ENCODE assay signal across 1 cellular context in the genomic region with DNA sequence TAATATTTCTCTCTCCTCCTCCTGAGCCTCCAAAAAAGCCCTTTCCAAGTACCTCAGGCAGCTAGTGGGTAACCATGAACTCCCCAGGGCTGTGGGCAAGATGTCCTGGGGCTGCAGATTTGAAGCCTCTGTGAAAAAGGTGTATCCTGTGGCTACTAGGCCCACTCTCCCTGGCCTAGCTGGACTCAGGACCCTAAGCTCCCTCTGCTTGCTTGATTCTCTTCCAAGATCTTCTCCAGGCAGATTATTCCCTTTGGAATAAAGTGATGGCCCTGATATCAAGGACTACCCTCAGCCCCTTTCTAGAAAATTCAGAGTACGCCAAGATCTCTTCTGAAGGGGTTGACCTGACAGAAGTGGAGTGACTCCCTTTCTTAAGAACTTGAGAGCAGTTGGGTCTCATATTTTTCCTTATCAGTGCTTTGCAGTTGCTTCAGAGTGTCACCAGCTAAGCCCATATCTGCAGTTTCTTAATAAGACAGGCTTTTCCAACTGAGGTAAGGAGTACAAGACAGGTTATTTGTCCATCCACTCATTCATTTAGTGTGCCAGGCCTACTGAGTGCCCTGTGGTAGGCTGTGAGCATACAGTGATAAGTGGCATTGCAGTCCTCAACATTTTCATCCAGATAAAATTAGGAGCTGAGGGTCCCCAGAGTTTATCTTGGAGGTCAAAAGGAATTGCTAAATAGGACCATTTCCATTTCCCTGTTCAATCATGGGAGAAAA.
TF ChIP-seq lines count a peak whose summit lies in the region.

No MANE protein-coding gene starts in this region.

TF ChIP-seq in K562, 482 proteins besides CTCF, POLR2A, EP300 and RAD21 (continued from another document and continues in another):
- TF ChIP-seq, protein P1, sequence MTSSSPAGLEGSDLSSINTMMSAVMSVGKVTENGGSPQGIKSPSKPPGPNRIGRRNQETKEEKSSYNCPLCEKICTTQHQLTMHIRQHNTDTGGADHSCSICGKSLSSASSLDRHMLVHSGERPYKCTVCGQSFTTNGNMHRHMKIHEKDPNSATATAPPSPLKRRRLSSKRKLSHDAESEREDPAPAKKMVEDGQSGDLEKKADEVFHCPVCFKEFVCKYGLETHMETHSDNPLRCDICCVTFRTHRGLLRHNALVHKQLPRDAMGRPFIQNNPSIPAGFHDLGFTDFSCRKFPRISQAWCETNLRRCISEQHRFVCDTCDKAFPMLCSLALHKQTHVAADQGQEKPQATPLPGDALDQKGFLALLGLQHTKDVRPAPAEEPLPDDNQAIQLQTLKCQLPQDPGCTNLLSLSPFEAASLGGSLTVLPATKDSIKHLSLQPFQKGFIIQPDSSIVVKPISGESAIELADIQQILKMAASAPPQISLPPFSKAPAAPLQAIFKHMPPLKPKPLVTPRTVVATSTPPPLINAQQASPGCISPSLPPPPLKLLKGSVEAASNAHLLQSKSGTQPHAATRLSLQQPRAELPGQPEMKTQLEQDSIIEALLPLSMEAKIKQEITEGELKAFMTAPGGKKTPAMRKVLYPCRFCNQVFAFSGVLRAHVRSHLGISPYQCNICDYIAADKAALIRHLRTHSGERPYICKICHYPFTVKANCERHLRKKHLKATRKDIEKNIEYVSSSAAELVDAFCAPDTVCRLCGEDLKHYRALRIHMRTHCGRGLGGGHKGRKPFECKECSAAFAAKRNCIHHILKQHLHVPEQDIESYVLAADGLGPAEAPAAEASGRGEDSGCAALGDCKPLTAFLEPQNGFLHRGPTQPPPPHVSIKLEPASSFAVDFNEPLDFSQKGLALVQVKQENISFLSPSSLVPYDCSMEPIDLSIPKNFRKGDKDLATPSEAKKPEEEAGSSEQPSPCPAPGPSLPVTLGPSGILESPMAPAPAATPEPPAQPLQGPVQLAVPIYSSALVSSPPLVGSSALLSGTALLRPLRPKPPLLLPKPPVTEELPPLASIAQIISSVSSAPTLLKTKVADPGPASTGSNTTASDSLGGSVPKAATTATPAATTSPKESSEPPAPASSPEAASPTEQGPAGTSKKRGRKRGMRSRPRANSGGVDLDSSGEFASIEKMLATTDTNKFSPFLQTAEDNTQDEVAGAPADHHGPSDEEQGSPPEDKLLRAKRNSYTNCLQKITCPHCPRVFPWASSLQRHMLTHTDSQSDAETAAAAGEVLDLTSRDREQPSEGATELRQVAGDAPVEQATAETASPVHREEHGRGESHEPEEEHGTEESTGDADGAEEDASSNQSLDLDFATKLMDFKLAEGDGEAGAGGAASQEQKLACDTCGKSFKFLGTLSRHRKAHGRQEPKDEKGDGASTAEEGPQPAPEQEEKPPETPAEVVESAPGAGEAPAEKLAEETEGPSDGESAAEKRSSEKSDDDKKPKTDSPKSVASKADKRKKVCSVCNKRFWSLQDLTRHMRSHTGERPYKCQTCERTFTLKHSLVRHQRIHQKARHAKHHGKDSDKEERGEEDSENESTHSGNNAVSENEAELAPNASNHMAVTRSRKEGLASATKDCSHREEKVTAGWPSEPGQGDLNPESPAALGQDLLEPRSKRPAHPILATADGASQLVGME (CRISPR knock-in tag; IDR thresholded peaks at IDR 0.05), result no peak
- TF ChIP-seq, protein P2, sequence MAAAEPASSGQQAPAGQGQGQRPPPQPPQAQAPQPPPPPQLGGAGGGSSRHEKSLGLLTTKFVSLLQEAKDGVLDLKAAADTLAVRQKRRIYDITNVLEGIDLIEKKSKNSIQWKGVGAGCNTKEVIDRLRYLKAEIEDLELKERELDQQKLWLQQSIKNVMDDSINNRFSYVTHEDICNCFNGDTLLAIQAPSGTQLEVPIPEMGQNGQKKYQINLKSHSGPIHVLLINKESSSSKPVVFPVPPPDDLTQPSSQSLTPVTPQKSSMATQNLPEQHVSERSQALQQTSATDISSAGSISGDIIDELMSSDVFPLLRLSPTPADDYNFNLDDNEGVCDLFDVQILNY (CRISPR knock-in tag; IDR thresholded peaks at IDR 0.05), result no peak
- TF ChIP-seq HIVEP1 (CRISPR knock-in tag; IDR thresholded peaks at IDR 0.05) (no peak), NFXL1 (CRISPR knock-in tag; IDR thresholded peaks at IDR 0.05) (peak; percentile 67; the same call in 1 of the 2 replicates), E2F3 (CRISPR knock-in tag; IDR thresholded peaks at IDR 0.05) (no peak), ZNF282 (CRISPR knock-in tag; IDR thresholded peaks at IDR 0.05) (no peak), SLC30A9 (CRISPR knock-in tag; IDR thresholded peaks at IDR 0.05) (no peak), PCBP1 (IDR thresholded peaks at IDR 0.05; ENCODE audit: low read depth, low read length, poor library complexity, severe bottlenecking) (no peak), CBX5 (IDR thresholded peaks at IDR 0.05; ENCODE audit: borderline replicate concordance, low read depth) (no peak), SPI1 (IDR thresholded peaks at IDR 0.05; ENCODE audit: borderline replicate concordance, low read depth, low read length) (no peak), ZNF76 (CRISPR knock-in tag; IDR thresholded peaks at IDR 0.05; ENCODE audit: borderline replicate concordance) (no peak), ZNF699 (CRISPR knock-in tag; IDR thresholded peaks at IDR 0.05; ENCODE audit: insufficient replicate concordance) (no peak), HDAC1 (IDR thresholded peaks at IDR 0.05) (peak in 1 of 2 experiments; percentile 77; a peak in 2 of 4 replicates), TEAD1 (CRISPR knock-in tag; IDR thresholded peaks at IDR 0.05) (peak in 1 of 2 experiments; percentile 47; a peak in 1 of 4 replicates), ZNF77 (CRISPR knock-in tag; IDR thresholded peaks at IDR 0.05) (no peak), ZNF408 (CRISPR knock-in tag; IDR thresholded peaks at IDR 0.05; ENCODE audit: low read depth) (no peak), HDGF (IDR thresholded peaks at IDR 0.05) (no peak), HNRNPUL1 (IDR thresholded peaks at IDR 0.05; ENCODE audit: low read length) (no peak), MBD2 (IDR thresholded peaks at IDR 0.05; ENCODE audit: borderline replicate concordance, low read depth) (peak; percentile 79; the same call in 1 of the 2 replicates), GTF2A2 (tag; IDR thresholded peaks at IDR 0.05) (no peak), TRIM28 (IDR thresholded peaks at IDR 0.05) (no peak), NR2C1 (IDR thresholded peaks at IDR 0.05) (no peak), NR2C1 (tag; IDR thresholded peaks at IDR 0.05) (peak; percentile 8; the same call in 1 of the 2 replicates), SREBF2 (CRISPR knock-in tag; IDR thresholded peaks at IDR 0.05) (no peak), MCM5 (IDR thresholded peaks at IDR 0.05; ENCODE audit: low read depth) (no peak), MYNN (IDR thresholded peaks at IDR 0.05) (peak; percentile 85), MYNN (CRISPR knock-in tag; IDR thresholded peaks at IDR 0.05) (no peak), YBX1 (IDR thresholded peaks at IDR 0.05) (no peak), BRF1 (IDR thresholded peaks at IDR 0.05; ENCODE audit: borderline replicate concordance, extremely low read depth, insufficient read length) (no peak), ZNF232 (CRISPR knock-in tag; IDR thresholded peaks at IDR 0.05) (no peak), LEF1 (IDR thresholded peaks at IDR 0.05) (peak; percentile 95), EZH2 (IDR thresholded peaks at IDR 0.05; ENCODE audit: borderline replicate concordance, low read depth, low read length) (no peak; the same call in 1 of the 2 replicates), ESRRB (CRISPR knock-in tag; IDR thresholded peaks at IDR 0.05; ENCODE audit: borderline replicate concordance) (no peak), ZNF561 (CRISPR knock-in tag; conservative IDR thresholded peaks at IDR 0.05) (no peak), ILF3 (IDR thresholded peaks at IDR 0.05; ENCODE audit: borderline replicate concordance) (no peak), SRSF1 (IDR thresholded peaks at IDR 0.05; ENCODE audit: low read depth, low read length) (no peak)
- TF ChIP-seq, protein P3, sequence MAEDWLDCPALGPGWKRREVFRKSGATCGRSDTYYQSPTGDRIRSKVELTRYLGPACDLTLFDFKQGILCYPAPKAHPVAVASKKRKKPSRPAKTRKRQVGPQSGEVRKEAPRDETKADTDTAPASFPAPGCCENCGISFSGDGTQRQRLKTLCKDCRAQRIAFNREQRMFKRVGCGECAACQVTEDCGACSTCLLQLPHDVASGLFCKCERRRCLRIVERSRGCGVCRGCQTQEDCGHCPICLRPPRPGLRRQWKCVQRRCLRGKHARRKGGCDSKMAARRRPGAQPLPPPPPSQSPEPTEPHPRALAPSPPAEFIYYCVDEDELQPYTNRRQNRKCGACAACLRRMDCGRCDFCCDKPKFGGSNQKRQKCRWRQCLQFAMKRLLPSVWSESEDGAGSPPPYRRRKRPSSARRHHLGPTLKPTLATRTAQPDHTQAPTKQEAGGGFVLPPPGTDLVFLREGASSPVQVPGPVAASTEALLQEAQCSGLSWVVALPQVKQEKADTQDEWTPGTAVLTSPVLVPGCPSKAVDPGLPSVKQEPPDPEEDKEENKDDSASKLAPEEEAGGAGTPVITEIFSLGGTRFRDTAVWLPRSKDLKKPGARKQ (CRISPR knock-in tag; IDR thresholded peaks at IDR 0.05), result no peak
- TF ChIP-seq, protein P4, sequence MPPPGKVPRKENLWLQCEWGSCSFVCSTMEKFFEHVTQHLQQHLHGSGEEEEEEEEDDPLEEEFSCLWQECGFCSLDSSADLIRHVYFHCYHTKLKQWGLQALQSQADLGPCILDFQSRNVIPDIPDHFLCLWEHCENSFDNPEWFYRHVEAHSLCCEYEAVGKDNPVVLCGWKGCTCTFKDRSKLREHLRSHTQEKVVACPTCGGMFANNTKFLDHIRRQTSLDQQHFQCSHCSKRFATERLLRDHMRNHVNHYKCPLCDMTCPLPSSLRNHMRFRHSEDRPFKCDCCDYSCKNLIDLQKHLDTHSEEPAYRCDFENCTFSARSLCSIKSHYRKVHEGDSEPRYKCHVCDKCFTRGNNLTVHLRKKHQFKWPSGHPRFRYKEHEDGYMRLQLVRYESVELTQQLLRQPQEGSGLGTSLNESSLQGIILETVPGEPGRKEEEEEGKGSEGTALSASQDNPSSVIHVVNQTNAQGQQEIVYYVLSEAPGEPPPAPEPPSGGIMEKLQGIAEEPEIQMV (tag; conservative IDR thresholded peaks at IDR 0.05; ENCODE audit: low read depth), result no peak
- TF ChIP-seq, protein P5, sequence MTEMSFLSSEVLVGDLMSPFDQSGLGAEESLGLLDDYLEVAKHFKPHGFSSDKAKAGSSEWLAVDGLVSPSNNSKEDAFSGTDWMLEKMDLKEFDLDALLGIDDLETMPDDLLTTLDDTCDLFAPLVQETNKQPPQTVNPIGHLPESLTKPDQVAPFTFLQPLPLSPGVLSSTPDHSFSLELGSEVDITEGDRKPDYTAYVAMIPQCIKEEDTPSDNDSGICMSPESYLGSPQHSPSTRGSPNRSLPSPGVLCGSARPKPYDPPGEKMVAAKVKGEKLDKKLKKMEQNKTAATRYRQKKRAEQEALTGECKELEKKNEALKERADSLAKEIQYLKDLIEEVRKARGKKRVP (CRISPR knock-in tag; IDR thresholded peaks at IDR 0.05), result no peak
- TF ChIP-seq, protein P6, sequence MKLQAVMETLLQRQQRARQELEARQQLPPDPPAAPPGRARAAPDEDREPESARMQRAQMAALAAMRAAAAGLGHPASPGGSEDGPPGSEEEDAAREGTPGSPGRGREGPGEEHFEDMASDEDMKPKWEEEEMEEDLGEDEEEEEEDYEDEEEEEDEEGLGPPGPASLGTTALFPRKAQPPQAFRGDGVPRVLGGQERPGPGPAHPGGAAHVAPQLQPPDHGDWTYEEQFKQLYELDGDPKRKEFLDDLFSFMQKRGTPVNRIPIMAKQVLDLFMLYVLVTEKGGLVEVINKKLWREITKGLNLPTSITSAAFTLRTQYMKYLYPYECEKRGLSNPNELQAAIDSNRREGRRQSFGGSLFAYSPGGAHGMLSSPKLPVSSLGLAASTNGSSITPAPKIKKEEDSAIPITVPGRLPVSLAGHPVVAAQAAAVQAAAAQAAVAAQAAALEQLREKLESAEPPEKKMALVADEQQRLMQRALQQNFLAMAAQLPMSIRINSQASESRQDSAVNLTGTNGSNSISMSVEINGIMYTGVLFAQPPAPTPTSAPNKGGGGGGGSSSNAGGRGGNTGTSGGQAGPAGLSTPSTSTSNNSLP (IDR thresholded peaks at IDR 0.05; ENCODE audit: borderline replicate concordance, low read depth, low read length), result peak; percentile 93
- TF ChIP-seq, protein P7, sequence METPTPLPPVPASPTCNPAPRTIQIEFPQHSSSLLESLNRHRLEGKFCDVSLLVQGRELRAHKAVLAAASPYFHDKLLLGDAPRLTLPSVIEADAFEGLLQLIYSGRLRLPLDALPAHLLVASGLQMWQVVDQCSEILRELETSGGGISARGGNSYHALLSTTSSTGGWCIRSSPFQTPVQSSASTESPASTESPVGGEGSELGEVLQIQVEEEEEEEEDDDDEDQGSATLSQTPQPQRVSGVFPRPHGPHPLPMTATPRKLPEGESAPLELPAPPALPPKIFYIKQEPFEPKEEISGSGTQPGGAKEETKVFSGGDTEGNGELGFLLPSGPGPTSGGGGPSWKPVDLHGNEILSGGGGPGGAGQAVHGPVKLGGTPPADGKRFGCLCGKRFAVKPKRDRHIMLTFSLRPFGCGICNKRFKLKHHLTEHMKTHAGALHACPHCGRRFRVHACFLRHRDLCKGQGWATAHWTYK (CRISPR knock-in tag; IDR thresholded peaks at IDR 0.05), result no peak; the same call in 1 of the 2 replicates
- TF ChIP-seq, protein P8, sequence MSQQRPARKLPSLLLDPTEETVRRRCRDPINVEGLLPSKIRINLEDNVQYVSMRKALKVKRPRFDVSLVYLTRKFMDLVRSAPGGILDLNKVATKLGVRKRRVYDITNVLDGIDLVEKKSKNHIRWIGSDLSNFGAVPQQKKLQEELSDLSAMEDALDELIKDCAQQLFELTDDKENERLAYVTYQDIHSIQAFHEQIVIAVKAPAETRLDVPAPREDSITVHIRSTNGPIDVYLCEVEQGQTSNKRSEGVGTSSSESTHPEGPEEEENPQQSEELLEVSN (IDR thresholded peaks at IDR 0.05; ENCODE audit: borderline replicate concordance in 1 of 2, extremely low read depth in 1 of 2, insufficient read depth in 1 of 2, insufficient read length in 1 of 2, low read depth in 1 of 2, low read length in 1 of 2, poor library complexity in 1 of 2, severe bottlenecking in 1 of 2), result no peak
- TF ChIP-seq, protein P9, sequence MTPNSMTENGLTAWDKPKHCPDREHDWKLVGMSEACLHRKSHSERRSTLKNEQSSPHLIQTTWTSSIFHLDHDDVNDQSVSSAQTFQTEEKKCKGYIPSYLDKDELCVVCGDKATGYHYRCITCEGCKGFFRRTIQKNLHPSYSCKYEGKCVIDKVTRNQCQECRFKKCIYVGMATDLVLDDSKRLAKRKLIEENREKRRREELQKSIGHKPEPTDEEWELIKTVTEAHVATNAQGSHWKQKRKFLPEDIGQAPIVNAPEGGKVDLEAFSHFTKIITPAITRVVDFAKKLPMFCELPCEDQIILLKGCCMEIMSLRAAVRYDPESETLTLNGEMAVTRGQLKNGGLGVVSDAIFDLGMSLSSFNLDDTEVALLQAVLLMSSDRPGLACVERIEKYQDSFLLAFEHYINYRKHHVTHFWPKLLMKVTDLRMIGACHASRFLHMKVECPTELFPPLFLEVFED (CRISPR knock-in tag; conservative IDR thresholded peaks at IDR 0.05), result no peak
